ENCODE assay signal across 1 cellular context in the genomic region with DNA sequence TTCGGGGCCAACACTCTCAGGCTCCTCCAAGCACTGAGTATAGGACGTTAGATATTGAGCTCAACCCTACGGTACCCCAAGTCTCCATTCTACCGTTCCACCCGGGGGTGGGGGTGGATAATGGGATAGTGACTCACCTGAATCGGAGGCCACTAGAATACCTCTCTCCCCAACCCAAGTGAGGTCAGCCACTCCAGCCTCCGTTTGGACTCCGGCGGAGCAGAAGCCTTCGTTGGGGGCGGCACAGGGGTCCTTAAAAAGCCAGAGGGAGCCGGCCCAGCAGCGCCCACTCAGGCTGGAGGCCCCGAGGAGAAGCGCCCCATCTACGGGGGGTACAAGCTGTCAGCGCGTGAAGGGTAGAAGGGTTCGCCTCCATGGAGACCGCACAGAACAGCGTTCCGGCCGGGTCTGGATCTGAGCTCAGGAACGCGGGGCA.
TF ChIP-seq lines count a peak whose summit lies in the region.

No MANE protein-coding gene starts in this region.

TF ChIP-seq in IMR-90, 13 proteins besides CTCF, POLR2A, EP300 and RAD21:
- TF ChIP-seq CEBPB (IDR thresholded peaks at IDR 0.05; ENCODE audit: low read depth, low read length) (no peak), MAZ (IDR thresholded peaks at IDR 0.05; ENCODE audit: borderline replicate concordance, low read depth, low read length) (0 out of 2 replicates have a peak, but pooled peaks have one; percentile 7)
TF ChIP-seq in IMR-90: peak in this region for 1.
